Comparison of ENCODE assay signal across 24 cellular contexts in genomic region chr4:67973608-67974007, GRCh38. TPM values are rescaled to one million over a fixed set of nuclear protein-coding genes. Genes with fewer than 3 reads are reported as not detected.
DNase-seq lines count a peak whose midpoint lies in the region; ATAC-seq, FAIRE-seq and TF ChIP-seq lines count a peak whose summit lies in the region.
"Had no signal": no experiment of that assay in that cellular context is flagged by ENCODE, and none has a peak within 500 bp of the region (broad histone marks: within the 10 kb centered on the region; RNA-seq: fewer than 3 reads in every experiment).

No MANE protein-coding gene starts in this region.

- CTCF ChIA-PET in WTC11 (lab: Charles Lee), result no interaction called here
- CTCF ChIA-PET in K562 (lab: Yijun Ruan, JAX; ENCODE audit: low intra/inter-chr PET ratio), result no interaction called here

- ATAC-seq in WTC11 (no peak), K562 (no peak)

- H3K4me1 Mint-ChIP-seq in WTC11, result no peaks in the 10 kb centered on the region; the same call in 1 of the 2 replicates
- H3K4me1 Mint-ChIP-seq in endodermal cell, result no peaks in the 10 kb centered on the region
- H3K4me1 Mint-ChIP-seq: CD14-positive monocyte; CD4-positive, alpha-beta memory T cell; CD4-positive, CD25-positive, alpha-beta regulatory T cell had no signal

- H3K27ac ChIP-seq in K562 (ENCODE audit: extremely low read depth, low read depth, low read length) (no peak overlapping the region), endodermal cell (ENCODE audit: low read depth, low read length) (no peak overlapping the region), colonic mucosa (no peak overlapping the region)
- H3K27ac ChIP-seq: BLaER1 had no signal

- no peak for TF ChIP-seq RAD21 in K562 (CRISPR knock-in tag; conservative IDR thresholded peaks at IDR 0.05 in 1 of 2, IDR thresholded peaks at IDR 0.05 in 1 of 2)

- H3K36me3 ChIP-seq in K562 (ENCODE audit: control insufficient read depth, insufficient read depth, low read length) (no peaks in the 10 kb centered on the region), endodermal cell (ENCODE audit: control insufficient read depth, insufficient read depth, low read length) (no peaks in the 10 kb centered on the region), colonic mucosa (no peaks in the 10 kb centered on the region)
- H3K36me3 ChIP-seq: BE2C, BLaER1 had no signal

- no peak overlapping the region for H3K9ac ChIP-seq in K562 (ENCODE audit: insufficient read depth in 1 of 2, low read depth in 2 of 2, low read length in 2 of 2)
- H3K9ac ChIP-seq in endodermal cell (ENCODE audit: extremely low read depth, low read length, poor library complexity, severe bottlenecking), result no peak overlapping the region
- no peak overlapping the region for H3K9ac ChIP-seq in colonic mucosa (ENCODE audit: low read depth in 2 of 2, low read length in 2 of 2)
- H3K9ac ChIP-seq: BLaER1 had no signal

- TF ChIP-seq CTCF in WTC11 (IDR thresholded peaks at IDR 0.05) (no peak), K562 (IDR thresholded peaks at IDR 0.05 in 2 of 3, conservative IDR thresholded peaks at IDR 0.05 in 1 of 3; ENCODE audit: insufficient read depth in 2 of 3, low read depth in 1 of 3, low read length in 3 of 3) (no peak), endodermal cell (conservative IDR thresholded peaks at IDR 0.05) (no peak), colonic mucosa (IDR thresholded peaks at IDR 0.05) (no peak)

- no peaks in the 10 kb centered on the region for H3K79me2 ChIP-seq in K562 (ENCODE audit: control insufficient read depth, insufficient read depth, low read length)

- no peak for TF ChIP-seq EP300 in K562 (IDR thresholded peaks at IDR 0.05; ENCODE audit: low read length)

- peaks cover 16% of the 10 kb centered on the region for H3K36me3 Mint-ChIP-seq in WTC11
- H3K36me3 Mint-ChIP-seq in endodermal cell (ENCODE audit: low read depth), result peaks cover 3% of the 10 kb centered on the region
- H3K36me3 Mint-ChIP-seq: CD14-positive monocyte; CD4-positive, alpha-beta memory T cell; CD4-positive, CD25-positive, alpha-beta regulatory T cell had no signal

- WGBS in K562 (ENCODE audit: insufficient coverage, low coverage, missing lambda C conversion rate), result 0% methylated on average over 1 of the region's 1 CpG
- WGBS in endodermal cell (ENCODE audit: insufficient coverage in 1 of 2, insufficient read length in 1 of 2), 2 experiments, result no CpG with 5 or more reads among the region's 1 CpG

- no peak for FAIRE-seq in K562 (lab: Jason Lieb, UNC)
- FAIRE-seq: A204.1, D721Med, G401.6, GM12891, GM19239 had no signal

- H3K4me3 Mint-ChIP-seq in WTC11 (peak overlapping the region; percentile 57; the same call in 1 of the 2 replicates), endodermal cell (no peak overlapping the region)
- H3K4me3 Mint-ChIP-seq: CD14-positive monocyte; CD4-positive, alpha-beta memory T cell had no signal

- no peaks in the 10 kb centered on the region for H3K9me3 ChIP-seq in K562 (replicated peaks; ENCODE audit: control insufficient read depth, insufficient read depth, low read depth, low read length)
- H3K9me3 ChIP-seq in endodermal cell (ENCODE audit: control insufficient read depth, low read length), result peaks cover 13% of the 10 kb centered on the region
- H3K9me3 ChIP-seq in colonic mucosa, result no peaks in the 10 kb centered on the region
- H3K9me3 ChIP-seq: BE2C, Caco-2 had no signal

- no peaks in the 10 kb centered on the region for H4K20me1 ChIP-seq in K562 (replicated peaks; ENCODE audit: control insufficient read depth, insufficient read depth, low read length)
- H4K20me1 ChIP-seq: BLaER1 had no signal

- H3K27ac Mint-ChIP-seq in WTC11, result no peak overlapping the region
- no peak overlapping the region for H3K27ac Mint-ChIP-seq in endodermal cell
- H3K27ac Mint-ChIP-seq: CD14-positive monocyte; CD4-positive, alpha-beta memory T cell; CD4-positive, CD25-positive, alpha-beta regulatory T cell had no signal

- H3K9me3 Mint-ChIP-seq in WTC11, result peaks cover 33% of the 10 kb centered on the region
- peaks cover 33% of the 10 kb centered on the region for H3K9me3 Mint-ChIP-seq in endodermal cell

- POLR2A ChIA-PET in WTC11 (lab: Charles Lee), result no interaction called here
- POLR2A ChIA-PET in K562 (lab: Yijun Ruan, JAX), result no interaction called here

- no peaks in the 10 kb centered on the region for H3K4me1 ChIP-seq in K562 (replicated peaks in 1 of 2; ENCODE audit: control insufficient read depth in 2 of 2, insufficient read depth in 2 of 2, low read length in 2 of 2)
- H3K4me1 ChIP-seq in endodermal cell (ENCODE audit: control insufficient read depth, insufficient read depth, low read length), result no peaks in the 10 kb centered on the region
- H3K4me1 ChIP-seq in colonic mucosa, result no peaks in the 10 kb centered on the region
- H3K4me1 ChIP-seq: BE2C, BLaER1, Caco-2 had no signal

- H3K4me2 ChIP-seq in K562 (ENCODE audit: insufficient read depth, low read length), result no peak overlapping the region; the same call in 1 of the 2 replicates
- H3K4me2 ChIP-seq: BLaER1 had no signal

- no peak for DNase-seq in WTC11 (ENCODE audit: low spot score)
- no peak for DNase-seq in K562 (ENCODE audit: extremely low read depth in 1 of 4, low spot score in 3 of 4)
- no peak for DNase-seq in endodermal cell
- DNase-seq in colonic mucosa, result no peak
- no peak for DNase-seq in activated T-cell treated with anti-CD3 and anti-CD28 coated beads, Interleukin-2, amount 50 U/mL, for 48 hours
- DNase-seq: 8988T; ACHN; BE2C; C1 segment of cervical spinal cord; Caco-2; Calu3; CD4-positive, alpha-beta memory T cell; CD4-positive, CD25-positive, alpha-beta regulatory T cell; DMS79 treated with DMSO at 0.1 percent for 48 hours; GF-D8 had no signal

- in situ Hi-C loops in K562 (cut with MboI), result no loop called here

- H2AFZ ChIP-seq in K562 (ENCODE audit: low read depth, low read length), result 0 out of 2 replicates have a peak overlapping the region, but pooled peaks have one; percentile 33

- no peak for TF ChIP-seq POLR2A in K562 (conservative IDR thresholded peaks at IDR 0.05)

- BruUV-seq in K562 (replicated peaks; lab: Mats Ljungman, UMichigan), result no TSS peak

- H3K4me3 ChIP-seq in K562 (no peak overlapping the region), endodermal cell (ENCODE audit: low read length) (peak overlapping the region; percentile 56), colonic mucosa (no peak overlapping the region)
- H3K4me3 ChIP-seq: BLaER1 had no signal

- H3K9me1 ChIP-seq in K562 (ENCODE audit: control insufficient read depth, insufficient read depth, low read length), result no peaks in the 10 kb centered on the region

- intact Hi-C loops in K562 (cut with micrococcal nuclease) (no loop called here), colonic mucosa (cut with DNase I) (no loop called here)

- H3K27me3 ChIP-seq in K562 (ENCODE audit: control insufficient read depth in 2 of 2, insufficient read depth in 2 of 2, low read length in 2 of 2) (no peaks in the 10 kb centered on the region), endodermal cell (ENCODE audit: control insufficient read depth, insufficient read depth, low read length, poor library complexity, severe bottlenecking) (no peaks in the 10 kb centered on the region), colonic mucosa (no peaks in the 10 kb centered on the region)
- H3K27me3 ChIP-seq: BE2C, BLaER1 had no signal

- H3K27me3 Mint-ChIP-seq in WTC11 (ENCODE audit: low read depth) (no peaks in the 10 kb centered on the region; the same call in 1 of the 2 replicates), endodermal cell (ENCODE audit: insufficient read depth) (no peaks in the 10 kb centered on the region)
- H3K27me3 Mint-ChIP-seq: CD4-positive, alpha-beta memory T cell; CD4-positive, CD25-positive, alpha-beta regulatory T cell had no signal

TF ChIP-seq in WTC11, 78 proteins besides CTCF, POLR2A, EP300 and RAD21:
- TF ChIP-seq MLX (CRISPR knock-in tag; IDR thresholded peaks at IDR 0.05) (no peak), GTF2I (CRISPR knock-in tag; conservative IDR thresholded peaks at IDR 0.05) (peak; percentile 59; the same call in 1 of the 2 replicates)

TF ChIP-seq in K562, 482 proteins besides CTCF, POLR2A, EP300 and RAD21 (continues in another document):
- TF ChIP-seq, protein P1, sequence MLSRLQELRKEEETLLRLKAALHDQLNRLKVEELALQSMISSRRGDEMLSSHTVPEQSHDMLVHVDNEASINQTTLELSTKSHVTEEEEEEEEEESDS (CRISPR knock-in tag; IDR thresholded peaks at IDR 0.05), result no peak
- no peak for TF ChIP-seq HDAC1 (IDR thresholded peaks at IDR 0.05)
- no peak for TF ChIP-seq CREB3L1 (IDR thresholded peaks at IDR 0.05; ENCODE audit: borderline replicate concordance, low read depth)
- TF ChIP-seq PURB (CRISPR knock-in tag; IDR thresholded peaks at IDR 0.05; ENCODE audit: low read depth), result no peak

RNA-seq across cellular contexts. Expression of gene TMPRSS11A, which starts 10.3 kb away (rescaled TPM):
- total RNA-seq in WTC11 (2021), result not detected in 3 replicates
- total RNA-seq in K562 (2011; cell fraction: chromatin; rRNA removed; ENCODE audit: low replicate concordance), result not detected in 2 replicates
- not detected in 2 replicates for total RNA-seq in K562 (2011; cell fraction: nucleolus; rRNA removed)
- not detected in 2 replicates for total RNA-seq in K562 (2011; cell fraction: nucleoplasm; rRNA removed)
- not detected in 2 replicates for total RNA-seq in K562 (2014; rRNA removed)
- total RNA-seq in K562 (2014; rRNA removed; fragmentation: Illumina TruSeq; extraction: Trizol), result not detected in 2 replicates
- not detected in 2 replicates for total RNA-seq in K562 (2015; rRNA removed; fragmentation: Illumina TruSeq; extraction: Trizol)
- not detected in 2 replicates for total RNA-seq in K562 (2021)
- polyA plus RNA-seq in K562 (2011; rRNA removed), result not detected in 2 replicates
- polyA plus RNA-seq in K562 (2011; cell fraction: cytosol; rRNA removed), result not detected in 2 replicates
- not detected in 2 replicates for polyA plus RNA-seq in K562 (2011; cell fraction: nucleus; rRNA removed)
- polyA plus RNA-seq in K562 (2012), result not detected in 2 replicates
- not detected in 2 replicates for polyA plus RNA-seq in K562 (2014; fragmentation: Illumina TruSeq; extraction: Trizol)
- not detected for polyA plus RNA-seq in K562 (2014; fragmentation: Nextera tagmentation; extraction: Ambion mirVana)
- not detected in 2 replicates for polyA plus RNA-seq in K562 (2014; rRNA removed)
- not detected in 2 replicates for polyA minus RNA-seq in K562 (2011; rRNA and poly(A)+ RNA removed)
- polyA minus RNA-seq in K562 (2011; cell fraction: cytosol; rRNA and poly(A)+ RNA removed), result not detected in 2 replicates
- not detected in 2 replicates for polyA minus RNA-seq in K562 (2011; cell fraction: nucleus; rRNA and poly(A)+ RNA removed)
- not detected for total RNA-seq in endodermal cell
- polyA plus RNA-seq in endodermal cell (2013, experiment 1 of 2), result not detected
- polyA plus RNA-seq in endodermal cell (2013, experiment 2 of 2), result not detected
- total RNA-seq in colonic mucosa, result not detected
- total RNA-seq: A673; Caco-2; Calu3; CD4-positive, alpha-beta memory T cell; CD4-positive, CD25-positive, alpha-beta regulatory T cell had no signal
- polyA plus RNA-seq: AG04450; CD14-positive monocyte; CD4-positive, alpha-beta memory T cell; CD4-positive, CD25-positive, alpha-beta regulatory T cell had no signal
